In the genomic region with DNA sequence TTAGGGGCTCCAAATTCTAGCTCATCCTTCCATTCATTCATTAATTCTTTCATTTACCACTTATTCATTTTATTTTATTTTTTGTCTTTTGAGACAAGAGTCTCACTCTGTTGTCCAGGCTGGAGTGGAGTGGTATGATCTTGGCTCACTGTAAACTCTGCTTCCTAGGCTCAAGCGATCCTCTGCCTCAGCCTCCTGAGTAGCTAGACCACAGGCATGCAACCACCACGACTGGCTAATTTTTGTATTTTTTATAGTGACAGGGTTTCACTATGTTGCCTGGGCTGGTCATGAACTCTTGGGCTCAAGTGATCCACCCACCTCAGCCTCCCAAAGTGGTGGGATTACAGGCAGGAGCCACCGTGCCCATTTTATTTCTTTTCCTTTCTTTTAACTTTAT, we compare ENCODE assay signal across 34 cellular contexts. TPM values are rescaled to one million over a fixed set of nuclear protein-coding genes. Genes with fewer than 3 reads are reported as not detected.
"Had no signal": no experiment of that assay in that cellular context is flagged by ENCODE, and none has a peak within 500 bp of the region (broad histone marks: within the 10 kb centered on the region; RNA-seq: fewer than 3 reads in every experiment).

No MANE protein-coding gene starts in this region.

- ATAC-seq: left colon; natural killer cell; right cardiac atrium; sciatic nerve; stimulated activated memory B cell treated with anti-CD40 and anti-IgM and Interleukin-4, amounts not matched to agents 10 μg/mL and 1 μg/mL and 100 μg/mL, for 72 hours; stimulated activated naive CD8-positive, alpha-beta T cell treated with anti-CD3 and anti-CD28 coated beads, Interleukin-15, amount 100 ng/mL, for 72 hours had no signal

- H3K4me3 ChIP-seq: left lung, lower lobe of right lung, neural progenitor cell, ovary, prostate gland, spleen, tibial nerve, upper lobe of left lung, vagina had no signal

- DNase-seq: hypothalamus; immature natural killer cell; kidney; left colon; left lung; lower lobe of right lung; mammary epithelial cell; mesenchymal stem cell; naive B cell; natural killer cell; nephron progenitor cell; occipital lobe; ovary; retina; right cardiac atrium; spleen; stimulated activated CD4-positive, alpha-beta T cell treated with anti-CD3 and anti-CD28 coated beads, Interleukin-1b, Interleukin-23, amount 100 ng/mL, for 48 hours; stimulated activated CD4-positive, alpha-beta T cell treated with anti-CD3 and anti-CD28 coated beads, Interleukin-2, amount 100 ng/mL, for 48 hours; stimulated activated CD4-positive, alpha-beta T cell treated with anti-CD3 and anti-CD28 coated beads, Interleukin-4, amount 100 ng/mL, for 4 hours; stimulated activated CD8-positive, alpha-beta memory T cell treated with anti-CD3 and anti-CD28 coated beads, Interleukin-4, amount 100 ng/mL, for 48 hours; stimulated activated naive CD4-positive, alpha-beta T cell treated with Interleukin-2 at 50 U/mL for 16 hours; stimulated activated naive CD8-positive, alpha-beta T cell treated with anti-CD3 and anti-CD28 coated beads, Interleukin-15, amount 100 ng/mL, for 72 hours; substantia nigra; upper lobe of left lung had no signal

- H3K36me3 ChIP-seq: left lung, lower lobe of right lung, neural progenitor cell, neutrophil, ovary, prostate gland, spleen, tibial nerve, upper lobe of left lung, vagina had no signal

- H3K9me3 ChIP-seq: left lung, lower lobe of right lung, neutrophil, ovary, prostate gland, spleen, tibial nerve, upper lobe of left lung, vagina had no signal

- H3K4me1 ChIP-seq: left lung, lower lobe of right lung, prostate gland, spleen, tibial nerve, upper lobe of left lung, vagina had no signal

- H3K27ac ChIP-seq: left lung, lower lobe of right lung, neural progenitor cell, neutrophil, ovary, prostate gland, spleen, tibial nerve, upper lobe of left lung, vagina had no signal

- H3K27me3 ChIP-seq: neural progenitor cell, ovary, tibial nerve, upper lobe of left lung, vagina had no signal

RNA-seq across cellular contexts. Expression of gene FGF8, which starts 31.6 kb away (rescaled TPM):
- total RNA-seq: kidney, left colon, left lung, lower lobe of right lung, mammary epithelial cell, mucosa of gallbladder, natural killer cell, occipital lobe, ovary, right cardiac atrium, spleen, temporal lobe, tibial nerve, urinary bladder, vagina had no signal
